ENCODE assay signal across 8 cellular contexts in genomic region chr1:161165742-161166668, GRCh38. TPM values are rescaled to one million over a fixed set of nuclear protein-coding genes. Genes with fewer than 3 reads are reported as not detected.
DNase-seq lines count a peak whose midpoint lies in the region; ATAC-seq and TF ChIP-seq lines count a peak whose summit lies in the region.

Gene PPOX (plus strand): TSS chr1:161166426. CDS start chr1:161166848, 422 bp downstream.

- intact Hi-C loops in Right ventricle myocardium superior (cut with DNase I) = no loop called here

- H2AFZ ChIP-seq in parathyroid adenoma = peak within 1 kb of the TSS; percentile 77

- no peaks in the 10 kb centered on the region for H3K79me2 ChIP-seq in parathyroid adenoma

- H3K4me1 ChIP-seq in parathyroid adenoma (no peaks in the 10 kb centered on the region), tibial nerve (peaks cover 0 to 45% (median 14%) of the 10 kb centered on the region in 4 donors)

- H3K9me3 ChIP-seq in parathyroid adenoma (ENCODE audit: control insufficient read depth, low read length) (no peaks in the 10 kb centered on the region), tibial nerve (no peaks in the 10 kb centered on the region)

- H3K36me3 ChIP-seq in parathyroid adenoma (ENCODE audit: control insufficient read depth, insufficient read depth, low read length) (no peaks in the 10 kb centered on the region), tibial nerve (peaks cover 0 to 66% (median 3%) of the 10 kb centered on the region in 3 donors)

- H3K9ac ChIP-seq in parathyroid adenoma = peak within 1 kb of the TSS; percentile 21

- peak; percentile 92 for ATAC-seq in HG02763 (IDR thresholded peaks at IDR 0.05; ENCODE audit: unreplicated experiment)
- ATAC-seq in Right ventricle myocardium superior (ENCODE audit: poor library complexity) = peak; percentile 96

- H3K27me3 ChIP-seq in parathyroid adenoma (ENCODE audit: control insufficient read depth, insufficient read depth, low read length) = no peaks in the 10 kb centered on the region
- no peaks in the 10 kb centered on the region for H3K27me3 ChIP-seq in tibial nerve

- TF ChIP-seq EP300 in tibial nerve (IDR thresholded peaks at IDR 0.05) = peak; percentile 78 to 94

- peak in 1 of 2 donors; percentile 70 for TF ChIP-seq POLR2A in tibial nerve (IDR thresholded peaks at IDR 0.05)

- H3K27ac ChIP-seq in parathyroid adenoma = peak within 1 kb of the TSS; percentile 93
- H3K27ac ChIP-seq in tibial nerve = peak within 1 kb of the TSS; percentile 62 to 96 (median 88)

- DNase-seq in NCI-H1417 (lab: John Stamatoyannopoulos, UW) (peak; percentile 95 to 100 (median 99)), SW 1271 (lab: John Stamatoyannopoulos, UW) (peak; percentile 88 to 93), Right ventricle myocardium superior (peak; percentile 97), tibial nerve (ENCODE audit: low spot score in 2 of 2) (peak; percentile 95 to 97)
- peak; percentile 77 for DNase-seq in activated naive CD8-positive, alpha-beta T cell treated with anti-CD3 and anti-CD28 coated beads, Interleukin-2, amount 50 U/mL, for 16 hours (ENCODE audit: low read depth, low spot score)

- H3K4me2 ChIP-seq in parathyroid adenoma (ENCODE audit: low read length) = peak within 1 kb of the TSS; percentile 80

- 1% methylated on average over 49 to 54 of the region's 54 CpGs for WGBS in tibial nerve, 2 donors

- H3K4me3 ChIP-seq in parathyroid adenoma (ENCODE audit: low read depth, low read length) (peak within 1 kb of the TSS; percentile 89), tibial nerve (peak within 1 kb of the TSS; percentile 62 to 87 (median 71))

- TF ChIP-seq CTCF in GM12874 (IDR thresholded peaks at IDR 0.05; ENCODE audit: insufficient read depth, low read depth, low read length) (peak; percentile 67), parathyroid adenoma (IDR thresholded peaks at IDR 0.05) (peak; percentile 29), tibial nerve (IDR thresholded peaks at IDR 0.05) (peak; percentile 38 to 61 (median 41))

RNA-seq across cellular contexts. Expression of gene PPOX, which starts in this region (rescaled TPM):
- total RNA-seq in Right ventricle myocardium superior = 17.1 TPM
- total RNA-seq in tibial nerve = 10 to 100 TPM; 25.6 to 39.3 (median 26.5) TPM

Comparison
In these comparisons a context has a peak if more than half of its experiments do, and no peak if none do; other contexts are left out.
1. Peak in every context shown above with its lines: DNase-seq, ATAC-seq, H3K4me3 ChIP-seq and H3K27ac ChIP-seq.